In the genomic region with DNA sequence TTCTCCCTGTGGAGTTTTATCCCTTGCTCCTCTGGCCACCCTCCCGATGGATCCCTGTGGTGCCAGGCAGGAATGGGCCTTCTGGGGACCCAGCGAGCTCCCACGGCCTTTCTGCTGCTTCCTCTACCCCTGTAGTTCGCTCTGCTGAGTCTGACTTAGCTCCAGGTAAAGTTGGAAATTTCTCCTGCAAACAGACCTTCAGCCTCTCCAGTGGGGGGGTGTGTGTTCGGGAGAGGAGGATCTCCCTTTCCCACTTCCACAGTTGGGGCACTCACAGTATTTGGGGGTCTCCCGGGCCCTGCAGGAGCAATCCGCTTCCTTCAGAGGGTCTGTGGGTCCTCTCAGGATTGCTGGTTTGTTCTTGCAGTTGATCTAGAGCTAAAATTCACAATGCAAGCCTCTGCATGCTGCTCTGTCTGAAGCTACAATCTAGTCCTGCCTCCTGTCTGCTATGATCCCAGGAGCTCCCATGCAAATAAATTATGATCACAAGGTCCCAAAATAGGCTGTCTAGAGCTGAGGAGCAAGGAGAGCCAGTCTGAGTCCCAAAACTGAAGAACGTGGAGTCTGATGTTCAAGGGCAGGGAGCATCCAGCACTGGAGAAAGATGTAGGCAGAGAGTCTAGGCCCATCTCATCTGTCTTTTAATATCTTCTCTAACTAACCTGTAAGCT, we compare ENCODE assay signal across 10 cellular contexts. TPM values are rescaled to one million over a fixed set of nuclear protein-coding genes. Genes with fewer than 3 reads are reported as not detected.
DNase-seq lines count a peak whose midpoint lies in the region; ATAC-seq and TF ChIP-seq lines count a peak whose summit lies in the region.
"Had no signal": no experiment of that assay in that cellular context is flagged by ENCODE, and none has a peak within 500 bp of the region (broad histone marks: within the 10 kb centered on the region; RNA-seq: fewer than 3 reads in every experiment).

No MANE protein-coding gene starts in this region.

- no peaks in the 10 kb centered on the region for H3K27me3 ChIP-seq in BLaER1
- H3K27me3 ChIP-seq: SJSA1 had no signal

- H3K4me3 ChIP-seq in BLaER1, result no peak overlapping the region
- H3K4me3 ChIP-seq: GM12878, SJSA1 had no signal

- H3K9me3 ChIP-seq in BLaER1, result peaks cover 17% of the 10 kb centered on the region

- H3K36me3 ChIP-seq in BLaER1, result peaks cover 93% of the 10 kb centered on the region

- H3K9me3 Mint-ChIP-seq in chondrocyte (ENCODE audit: low read depth), result no peaks in the 10 kb centered on the region
- H3K9me3 Mint-ChIP-seq in naive thymus-derived CD8-positive, alpha-beta T cell, result peaks cover 0 to 5% (median 0%) of the 10 kb centered on the region in 9 donors

- H3K4me3 Mint-ChIP-seq in chondrocyte (ENCODE audit: unreplicated experiment), result no peak overlapping the region
- H3K4me3 Mint-ChIP-seq in naive thymus-derived CD8-positive, alpha-beta T cell, result peak overlapping the region in 4 of 10 donors; percentile 26 to 57 (median 38)

- no peak overlapping the region for H3K9ac ChIP-seq in BLaER1

- peaks cover 99% of the 10 kb centered on the region for H4K20me1 ChIP-seq in BLaER1

- H3K27ac Mint-ChIP-seq in chondrocyte (ENCODE audit: unreplicated experiment), result peak overlapping the region; percentile 49
- H3K27ac Mint-ChIP-seq in naive thymus-derived CD8-positive, alpha-beta T cell, result peak overlapping the region in 9 of 10 donors; percentile 5 to 89 (median 66)

- peaks cover 21% of the 10 kb centered on the region for H3K4me1 Mint-ChIP-seq in chondrocyte (ENCODE audit: low read depth)
- H3K4me1 Mint-ChIP-seq in naive thymus-derived CD8-positive, alpha-beta T cell, result peaks cover 35 to 63% (median 55%) of the 10 kb centered on the region in 4 donors

- TF ChIP-seq CTCF in chondrocyte (IDR thresholded peaks at IDR 0.05), result no peak

- POLR2A ChIA-PET in naive thymus-derived CD8-positive, alpha-beta T cell (lab: Charles Lee), result interaction anchor here (1.2 kb wide), 1 partner anchor 18 kb away, joined by 11 read pairs; a partner anchor contains a TSS

- H3K4me2 ChIP-seq in BLaER1, result no peak overlapping the region

- peak; percentile 49 for DNase-seq in NCI-H1694 (lab: John Stamatoyannopoulos, UW)
- DNase-seq in chondrocyte (ENCODE audit: low spot score), result no peak
- DNase-seq in naive thymus-derived CD8-positive, alpha-beta T cell, result no peak
- DNase-seq in OCI-M1 (lab: John Stamatoyannopoulos, UW), result no peak
- no peak for DNase-seq in cerebellum (ENCODE audit: low spot score)

- H3K27ac ChIP-seq in BLaER1, result 0 out of 2 replicates have a peak overlapping the region, but pooled peaks have one; percentile 15
- H3K27ac ChIP-seq: SJSA1 had no signal

- peaks cover 14% of the 10 kb centered on the region for H3K36me3 Mint-ChIP-seq in chondrocyte (ENCODE audit: low read depth)
- H3K36me3 Mint-ChIP-seq in naive thymus-derived CD8-positive, alpha-beta T cell, result peaks cover 0 to 72% (median 16%) of the 10 kb centered on the region in 3 donors

- no peaks in the 10 kb centered on the region for H3K27me3 Mint-ChIP-seq in chondrocyte (ENCODE audit: low read depth)
- H3K27me3 Mint-ChIP-seq in naive thymus-derived CD8-positive, alpha-beta T cell, result no peaks in the 10 kb centered on the region

- ATAC-seq in naive thymus-derived CD8-positive, alpha-beta T cell, result no peak
- ATAC-seq in HG02571 (IDR thresholded peaks at IDR 0.05; ENCODE audit: unreplicated experiment) (no peak), HG02970 (IDR thresholded peaks at IDR 0.05; ENCODE audit: low FRiP score, unreplicated experiment) (no peak)
- ATAC-seq: GM12878 had no signal

- H3K4me1 ChIP-seq in BLaER1, result peaks cover 6% of the 10 kb centered on the region; the same call in 1 of the 2 replicates
- H3K4me1 ChIP-seq: SJSA1 had no signal

RNA-seq across cellular contexts. Expression of a gene that starts 18.3 kb away (rescaled TPM):
- total RNA-seq in chondrocyte (11.5 to 14.4 TPM (median 12.2 TPM) in 3 replicates), cerebellum (13.0 TPM)
- total RNA-seq in naive thymus-derived CD8-positive, alpha-beta T cell, result 10 to 100 TPM; 61.0 to 62.0 TPM
- 10 to 100 TPM; 45.2 to 63.6 (median 56.5) TPM for polyA plus RNA-seq in naive thymus-derived CD8-positive, alpha-beta T cell

RNA-seq across cellular contexts. Expression of a gene that starts 18.6 kb away (rescaled TPM):
- 24.9 to 35.5 TPM (median 27.2 TPM) in 3 replicates for total RNA-seq in chondrocyte
- total RNA-seq in naive thymus-derived CD8-positive, alpha-beta T cell, result 10 to 100 TPM; 81.1 to 81.8 TPM
- 10 to 100 TPM; 33.9 to 53.4 (median 44.8) TPM for polyA plus RNA-seq in naive thymus-derived CD8-positive, alpha-beta T cell
- 95.9 TPM for total RNA-seq in cerebellum

RNA-seq across cellular contexts. Expression of a gene that starts 20.1 kb away (rescaled TPM):
- 263 to 301 TPM (median 280 TPM) in 3 replicates for total RNA-seq in chondrocyte
- total RNA-seq in naive thymus-derived CD8-positive, alpha-beta T cell, result 1 to 10 TPM; 7.4 to 7.8 TPM
- 1 to 10 TPM; 2.0 to 6.4 (median 5.4) TPM for polyA plus RNA-seq in naive thymus-derived CD8-positive, alpha-beta T cell
- total RNA-seq in cerebellum, result 84.7 TPM
